ENCODE assay signal across 9 cellular contexts in the genomic region with DNA sequence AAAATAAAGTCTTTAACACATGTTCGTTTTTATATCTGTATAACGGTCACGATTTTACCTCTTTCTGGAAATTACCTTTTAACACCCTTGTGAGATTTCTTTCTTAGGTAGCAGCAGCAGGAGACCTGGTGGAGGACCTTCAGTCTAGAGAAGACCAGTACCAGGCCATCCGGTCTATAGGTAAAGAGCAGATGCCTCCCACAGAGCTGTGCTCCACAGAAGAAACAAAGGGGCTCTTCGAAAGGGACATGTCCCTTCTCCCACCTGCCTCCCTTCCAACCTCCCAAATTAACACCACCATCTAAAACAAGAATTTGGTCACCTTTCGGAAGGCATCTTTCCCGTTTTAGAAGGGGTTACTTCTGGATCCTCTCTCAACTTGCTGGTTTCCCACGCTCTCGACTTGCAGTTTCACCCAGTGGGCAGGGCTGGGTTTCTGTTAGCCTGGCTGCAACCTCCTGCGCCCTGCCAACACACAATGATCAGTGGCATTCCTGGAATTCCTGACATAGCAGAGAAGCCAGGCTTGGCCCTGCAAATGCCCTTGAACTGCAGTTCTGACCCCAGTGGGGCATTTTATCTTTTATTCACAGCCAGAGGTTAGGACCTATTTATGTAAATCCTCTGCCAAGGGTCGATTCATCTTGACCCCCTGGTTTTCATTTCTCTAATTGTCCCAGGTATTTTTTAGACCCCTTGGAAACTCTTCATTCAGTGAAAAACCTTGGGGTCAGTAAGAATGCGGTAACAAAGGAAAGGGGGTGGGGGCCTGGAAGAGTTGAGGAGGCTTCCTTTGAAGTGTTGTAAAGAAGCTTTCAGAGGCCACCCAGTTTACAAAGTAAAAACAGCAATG.
A peak's percentile ranks its signal among the peaks of the same experiment; 100 is the strongest.
DNase-seq lines count a peak whose midpoint lies in the region; ATAC-seq, FAIRE-seq and TF ChIP-seq lines count a peak whose summit lies in the region.
"Had no signal": no experiment of that assay in that cellular context is flagged by ENCODE, and none has a peak within 500 bp of the region (broad histone marks: within the 10 kb centered on the region; RNA-seq: fewer than 3 reads in every experiment).

No MANE protein-coding gene starts in this region.

- H3K4me1 Mint-ChIP-seq in T-helper 17 cell = peaks cover 9% of the 10 kb centered on the region

- H3K36me3 ChIP-seq in cardiac muscle cell = no peaks in the 10 kb centered on the region
- no peaks in the 10 kb centered on the region for H3K36me3 ChIP-seq in pancreas

- ATAC-seq in T-helper 17 cell = no peak
- peak; percentile 83 to 93 (median 88) for ATAC-seq in pancreas
- no peak for ATAC-seq in GM21367 (IDR thresholded peaks at IDR 0.05; ENCODE audit: unreplicated experiment)
- ATAC-seq in GM21529 (IDR thresholded peaks at IDR 0.05; ENCODE audit: unreplicated experiment) = no peak

- peak overlapping the region; percentile 24 for H3K27ac Mint-ChIP-seq in T-helper 17 cell

- intact Hi-C loops in pancreas (cut with DNase I) = no loop called here

- DNase-seq in GM04503 (ENCODE audit: low read depth) (peak; percentile 13), T-helper 17 cell (no peak), cardiac muscle cell (ENCODE audit: low read depth in 1 of 2, low spot score in 1 of 2) (peak; percentile 55 to 68), pancreas (peak in 5 of 6 donors; percentile 31 to 65 (median 51)), amniotic stem cell (lab: John Stamatoyannopoulos, UW) (no peak), SHP77 (lab: John Stamatoyannopoulos, UW) (no peak)

- H3K36me3 Mint-ChIP-seq in T-helper 17 cell (ENCODE audit: low read depth) = no peaks in the 10 kb centered on the region

- FAIRE-seq in pancreas (lab: Jason Lieb, UNC) = no peak

- H3K27ac ChIP-seq in cardiac muscle cell (peak overlapping the region; percentile 71), pancreas (peak overlapping the region; percentile 62 to 78 (median 64))
- H3K27ac ChIP-seq: VCaP had no signal

- H3K4me3 Mint-ChIP-seq in T-helper 17 cell = no peak overlapping the region

- no peak overlapping the region for H3K4me3 ChIP-seq in cardiac muscle cell
- peak overlapping the region in 1 of 4 donors; percentile 21 for H3K4me3 ChIP-seq in pancreas

- WGBS in pancreas, 2 donors = 25 to 36% methylated on average over 12 of the region's 12 CpGs

- H3K4me1 ChIP-seq in cardiac muscle cell (ENCODE audit: low read depth) = peaks cover 13% of the 10 kb centered on the region
- peaks cover 0 to 4% (median 0%) of the 10 kb centered on the region in 3 donors for H3K4me1 ChIP-seq in pancreas

- H3K27me3 Mint-ChIP-seq in T-helper 17 cell = no peaks in the 10 kb centered on the region

- H3K9me3 ChIP-seq in T-helper 17 cell (ENCODE audit: control insufficient read depth, low read length, poor library complexity, severe bottlenecking) (no peaks in the 10 kb centered on the region), cardiac muscle cell (ENCODE audit: low read depth) (no peaks in the 10 kb centered on the region), pancreas (no peaks in the 10 kb centered on the region)

- TF ChIP-seq CTCF in cardiac muscle cell (IDR thresholded peaks at IDR 0.05; ENCODE audit: low read depth, low read length) (no peak), pancreas (IDR thresholded peaks at IDR 0.05) (no peak)

- H3K27me3 ChIP-seq in cardiac muscle cell (no peaks in the 10 kb centered on the region), pancreas (peaks cover 0 to 3% (median 0%) of the 10 kb centered on the region in 4 donors)

Comparison
In these comparisons a context has a peak if more than half of its experiments do, and no peak if none do; other contexts are left out.
1. DNase-seq: peak in GM04503 (single experiment), cardiac muscle cell (2 of 2) and pancreas (5 of 6); none in T-helper 17 cell (0 of 3), amniotic stem cell (single experiment) and SHP77 (0 of 2).
2. ATAC-seq: peak in pancreas (4 of 4); none in T-helper 17 cell (single experiment), GM21367 (single experiment) and GM21529 (single experiment).